Comparison of ENCODE assay signal across 23 cellular contexts in the genomic region with DNA sequence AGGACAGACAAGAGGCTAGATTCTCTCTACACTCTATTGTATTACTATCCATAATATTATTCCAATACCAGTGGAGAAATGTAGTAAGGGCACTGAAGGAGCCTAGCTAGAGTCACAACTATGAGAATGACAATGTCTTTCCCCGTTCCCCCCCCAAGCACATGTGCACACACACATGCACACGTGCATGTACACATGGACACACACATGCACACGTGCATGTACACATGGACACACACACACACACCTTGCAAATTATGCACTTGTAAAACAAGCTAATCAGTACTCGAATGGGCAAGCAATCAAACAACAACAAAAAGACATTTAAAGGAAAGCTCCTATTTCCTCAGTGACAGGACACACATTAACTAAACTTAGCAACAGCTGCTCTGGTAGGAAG.
DNase-seq lines count a peak whose midpoint lies in the region; ATAC-seq, FAIRE-seq and TF ChIP-seq lines count a peak whose summit lies in the region.
"Had no signal": no experiment of that assay in that cellular context is flagged by ENCODE, and none has a peak within 500 bp of the region (broad histone marks: within the 10 kb centered on the region; RNA-seq: fewer than 3 reads in every experiment).

No MANE protein-coding gene starts in this region.

- H3K4me2 ChIP-seq in HepG2 (ENCODE audit: low read depth, low read length) = no peak overlapping the region
- H3K4me2 ChIP-seq: A549; BLaER1 treated with 17β-estradiol and CSF1 and Interleukin-3, amounts not matched to agents 10 nM and 100 nM had no signal

- no peak for FAIRE-seq in HepG2 (lab: Jason Lieb, UNC)
- FAIRE-seq: A549, D721Med, G401.6, GM12891, GM19239 had no signal

- no peaks in the 10 kb centered on the region for H3K36me3 ChIP-seq in HepG2 (replicated peaks in 1 of 2; ENCODE audit: control insufficient read depth in 1 of 2, insufficient read depth in 2 of 2, low read length in 2 of 2)
- H3K36me3 ChIP-seq in right lobe of liver = no peaks in the 10 kb centered on the region
- H3K36me3 ChIP-seq in lower lobe of right lung = no peaks in the 10 kb centered on the region
- H3K36me3 ChIP-seq: BLaER1 treated with 17β-estradiol and CSF1 and Interleukin-3, amounts not matched to agents 10 nM and 100 nM had no signal

- TF ChIP-seq RAD21 in HepG2 (CRISPR knock-in tag; IDR thresholded peaks at IDR 0.05) = no peak

- TF ChIP-seq EP300 in HepG2 (IDR thresholded peaks at IDR 0.05; ENCODE audit: low read depth in 2 of 2, low read length in 2 of 2) = no peak
- no peak for TF ChIP-seq EP300 in HepG2 (CRISPR knock-in tag; IDR thresholded peaks at IDR 0.05; ENCODE audit: borderline replicate concordance)

- H3K4me1 Mint-ChIP-seq in neural crest cell (peaks cover 3% of the 10 kb centered on the region), nephron progenitor cell (peaks cover 24% of the 10 kb centered on the region)
- H3K4me1 Mint-ChIP-seq: B cell had no signal

- H3K27ac Mint-ChIP-seq in neural crest cell (ENCODE audit: unreplicated experiment) (peak overlapping the region; percentile 72), nephron progenitor cell (no peak overlapping the region)
- H3K27ac Mint-ChIP-seq: B cell; CD4-positive, alpha-beta T cell; CD8-positive, alpha-beta T cell had no signal

- no peak overlapping the region for H3K4me3 Mint-ChIP-seq in neural crest cell
- H3K4me3 Mint-ChIP-seq in nephron progenitor cell = no peak overlapping the region
- H3K4me3 Mint-ChIP-seq: B cell; CD4-positive, alpha-beta T cell; CD8-positive, alpha-beta T cell had no signal

- peaks cover 5% of the 10 kb centered on the region; the same call in 1 of the 2 replicates for H3K9me3 ChIP-seq in HepG2 (ENCODE audit: low read length)
- no peaks in the 10 kb centered on the region for H3K9me3 ChIP-seq in right lobe of liver
- peaks cover 7% of the 10 kb centered on the region for H3K9me3 ChIP-seq in lower lobe of right lung

- in situ Hi-C loops in HepG2 (cut with HindIII; ENCODE audit: extremely low pct_ligation_motif_present, low pct_unique_long_range_greater_than_20kb) = no loop called here

- DNase-seq in DMS 273 (lab: John Stamatoyannopoulos, UW; ENCODE audit: unreplicated experiment) (peak; percentile 12), DMS 273 treated with DMSO at 0.1 percent for 48 hours (lab: John Stamatoyannopoulos, UW) (no peak), HepG2 (ENCODE audit: low spot score) (no peak), right lobe of liver (no peak), neural crest cell (ENCODE audit: low read depth, low spot score) (no peak), lower lobe of right lung (no peak), nephron progenitor cell (no peak)
- DNase-seq: AML-193; Caco-2; Calu3; CD4-positive, alpha-beta T cell; CD8-positive, alpha-beta T cell; DMS79 treated with DMSO at 0.1 percent for 48 hours; GF-D8 had no signal

- CTCF ChIA-PET in HepG2 (lab: Yijun Ruan, JAX; ENCODE audit: low intra/inter-chr PET ratio, low total read pairs) = no interaction called here

- H3K27ac ChIP-seq in HepG2 (ENCODE audit: extremely low read length, insufficient read depth, low read length) (no peak overlapping the region), right lobe of liver (no peak overlapping the region), lower lobe of right lung (no peak overlapping the region)
- H3K27ac ChIP-seq: 22Rv1; A549; BLaER1 treated with 17β-estradiol and CSF1 and Interleukin-3, amounts not matched to agents 10 nM and 100 nM; C4-2B had no signal

- no peak overlapping the region for H2AFZ ChIP-seq in HepG2 (ENCODE audit: low read length)

- no peak overlapping the region for H3K4me3 ChIP-seq in HepG2 (replicated peaks in 1 of 3; ENCODE audit: insufficient read depth in 1 of 3, low read depth in 2 of 3, low read length in 3 of 3)
- H3K4me3 ChIP-seq in right lobe of liver = no peak overlapping the region
- H3K4me3 ChIP-seq in lower lobe of right lung = no peak overlapping the region
- H3K4me3 ChIP-seq: A549; BLaER1 treated with 17β-estradiol and CSF1 and Interleukin-3, amounts not matched to agents 10 nM and 100 nM had no signal

- no peaks in the 10 kb centered on the region for H4K20me1 ChIP-seq in HepG2 (ENCODE audit: insufficient read depth, low read length)
- H4K20me1 ChIP-seq: BLaER1 treated with 17β-estradiol and CSF1 and Interleukin-3, amounts not matched to agents 10 nM and 100 nM had no signal

- H3K4me1 ChIP-seq in HepG2 (ENCODE audit: insufficient read depth, low read length) (no peaks in the 10 kb centered on the region), right lobe of liver (no peaks in the 10 kb centered on the region), lower lobe of right lung (no peaks in the 10 kb centered on the region)
- H3K4me1 ChIP-seq: A549; BLaER1 treated with 17β-estradiol and CSF1 and Interleukin-3, amounts not matched to agents 10 nM and 100 nM; Caco-2 had no signal

- POLR2A ChIA-PET in HepG2 (lab: Yijun Ruan, JAX) = interaction anchor here (1.1 kb wide), 1 partner anchor 10 kb away, joined by 3 read pairs; no protein-coding TSS in a partner anchor

- H3K79me2 ChIP-seq in HepG2 (ENCODE audit: insufficient read depth, low read length) = no peaks in the 10 kb centered on the region

- no peak for ATAC-seq in HepG2
- ATAC-seq in right lobe of liver = no peak
- no peak for ATAC-seq in lower lobe of right lung
- ATAC-seq: A549; CD8-positive, alpha-beta T cell had no signal

- H3K9ac ChIP-seq in HepG2 (ENCODE audit: insufficient read depth, low read depth, low read length) = no peak overlapping the region
- H3K9ac ChIP-seq: BLaER1 treated with 17β-estradiol and CSF1 and Interleukin-3, amounts not matched to agents 10 nM and 100 nM had no signal

- H3K27me3 Mint-ChIP-seq in neural crest cell (ENCODE audit: low read depth) = no peaks in the 10 kb centered on the region
- peaks cover 8% of the 10 kb centered on the region for H3K27me3 Mint-ChIP-seq in nephron progenitor cell (ENCODE audit: low read depth, poor library complexity)

- H3K27me3 ChIP-seq in HepG2 (ENCODE audit: control insufficient read depth in 1 of 2, insufficient read depth in 2 of 2, low read length in 2 of 2) (no peaks in the 10 kb centered on the region), right lobe of liver (no peaks in the 10 kb centered on the region), lower lobe of right lung (ENCODE audit: low read depth) (no peaks in the 10 kb centered on the region)
- H3K27me3 ChIP-seq: BLaER1 treated with 17β-estradiol and CSF1 and Interleukin-3, amounts not matched to agents 10 nM and 100 nM had no signal

- intact Hi-C loops in HepG2 (cut with micrococcal nuclease; ENCODE audit: unreplicated experiment) = no loop called here
- intact Hi-C loops in right lobe of liver (cut with DNase I) = loop anchor here in 1 of 2 donors (10.0 kb wide), 1 partner anchor 109 kb away; no protein-coding TSS in a partner anchor
- intact Hi-C loops in lower lobe of right lung (cut with DNase I) = no loop called here

- peaks cover 10% of the 10 kb centered on the region for H3K9me3 Mint-ChIP-seq in neural crest cell
- H3K9me3 Mint-ChIP-seq in nephron progenitor cell = peaks cover 22% of the 10 kb centered on the region

- TF ChIP-seq CTCF in HepG2 (CRISPR knock-in tag; IDR thresholded peaks at IDR 0.05) = no peak
- TF ChIP-seq CTCF in right lobe of liver (IDR thresholded peaks at IDR 0.05) = no peak
- TF ChIP-seq CTCF in neural crest cell (conservative IDR thresholded peaks at IDR 0.05) = no peak
- TF ChIP-seq CTCF in lower lobe of right lung (IDR thresholded peaks at IDR 0.05) = no peak
- no peak for TF ChIP-seq CTCF in nephron progenitor cell (IDR thresholded peaks at IDR 0.05)

- no TSS peak for BruUV-seq in HepG2 (replicated peaks; lab: Mats Ljungman, UMichigan)

- 20% methylated on average over 4 of the region's 4 CpGs for WGBS in HepG2 (ENCODE audit: low lambda C conversion rate)
- WGBS in right lobe of liver (ENCODE audit: insufficient coverage, low coverage, low lambda C conversion rate, missing lambda C conversion rate) = 58% methylated on average over 4 of the region's 4 CpGs

- TF ChIP-seq POLR2A in HepG2 (IDR thresholded peaks at IDR 0.05; ENCODE audit: insufficient read depth in 1 of 2, low read depth in 2 of 2, low read length in 2 of 2) = no peak
- TF ChIP-seq POLR2A in right lobe of liver (IDR thresholded peaks at IDR 0.05) = no peak

- H3K36me3 Mint-ChIP-seq in neural crest cell (ENCODE audit: low read depth) = no peaks in the 10 kb centered on the region
- H3K36me3 Mint-ChIP-seq in nephron progenitor cell (ENCODE audit: low read depth) = peaks cover 14% of the 10 kb centered on the region
- H3K36me3 Mint-ChIP-seq: CD8-positive, alpha-beta T cell had no signal

TF ChIP-seq in HepG2, 621 proteins besides CTCF, POLR2A, EP300 and RAD21:
- TF ChIP-seq, protein P1, sequence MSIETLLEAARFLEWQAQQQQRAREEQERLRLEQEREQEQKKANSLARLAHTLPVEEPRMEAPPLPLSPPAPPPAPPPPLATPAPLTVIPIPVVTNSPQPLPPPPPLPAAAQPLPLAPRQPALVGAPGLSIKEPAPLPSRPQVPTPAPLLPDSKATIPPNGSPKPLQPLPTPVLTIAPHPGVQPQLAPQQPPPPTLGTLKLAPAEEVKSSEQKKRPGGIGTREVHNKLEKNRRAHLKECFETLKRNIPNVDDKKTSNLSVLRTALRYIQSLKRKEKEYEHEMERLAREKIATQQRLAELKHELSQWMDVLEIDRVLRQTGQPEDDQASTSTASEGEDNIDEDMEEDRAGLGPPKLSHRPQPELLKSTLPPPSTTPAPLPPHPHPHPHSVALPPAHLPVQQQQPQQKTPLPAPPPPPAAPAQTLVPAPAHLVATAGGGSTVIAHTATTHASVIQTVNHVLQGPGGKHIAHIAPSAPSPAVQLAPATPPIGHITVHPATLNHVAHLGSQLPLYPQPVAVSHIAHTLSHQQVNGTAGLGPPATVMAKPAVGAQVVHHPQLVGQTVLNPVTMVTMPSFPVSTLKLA (IDR thresholded peaks at IDR 0.05) = peak; percentile 100
- TF ChIP-seq, protein P2, sequence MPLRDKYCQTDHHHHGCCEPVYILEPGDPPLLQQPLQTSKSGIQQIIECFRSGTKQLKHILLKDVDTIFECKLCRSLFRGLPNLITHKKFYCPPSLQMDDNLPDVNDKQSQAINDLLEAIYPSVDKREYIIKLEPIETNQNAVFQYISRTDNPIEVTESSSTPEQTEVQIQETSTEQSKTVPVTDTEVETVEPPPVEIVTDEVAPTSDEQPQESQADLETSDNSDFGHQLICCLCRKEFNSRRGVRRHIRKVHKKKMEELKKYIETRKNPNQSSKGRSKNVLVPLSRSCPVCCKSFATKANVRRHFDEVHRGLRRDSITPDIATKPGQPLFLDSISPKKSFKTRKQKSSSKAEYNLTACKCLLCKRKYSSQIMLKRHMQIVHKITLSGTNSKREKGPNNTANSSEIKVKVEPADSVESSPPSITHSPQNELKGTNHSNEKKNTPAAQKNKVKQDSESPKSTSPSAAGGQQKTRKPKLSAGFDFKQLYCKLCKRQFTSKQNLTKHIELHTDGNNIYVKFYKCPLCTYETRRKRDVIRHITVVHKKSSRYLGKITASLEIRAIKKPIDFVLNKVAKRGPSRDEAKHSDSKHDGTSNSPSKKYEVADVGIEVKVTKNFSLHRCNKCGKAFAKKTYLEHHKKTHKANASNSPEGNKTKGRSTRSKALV (CRISPR knock-in tag; IDR thresholded peaks at IDR 0.05) = no peak
